1 cellular context compared by ENCODE assay signal in the genomic region with DNA sequence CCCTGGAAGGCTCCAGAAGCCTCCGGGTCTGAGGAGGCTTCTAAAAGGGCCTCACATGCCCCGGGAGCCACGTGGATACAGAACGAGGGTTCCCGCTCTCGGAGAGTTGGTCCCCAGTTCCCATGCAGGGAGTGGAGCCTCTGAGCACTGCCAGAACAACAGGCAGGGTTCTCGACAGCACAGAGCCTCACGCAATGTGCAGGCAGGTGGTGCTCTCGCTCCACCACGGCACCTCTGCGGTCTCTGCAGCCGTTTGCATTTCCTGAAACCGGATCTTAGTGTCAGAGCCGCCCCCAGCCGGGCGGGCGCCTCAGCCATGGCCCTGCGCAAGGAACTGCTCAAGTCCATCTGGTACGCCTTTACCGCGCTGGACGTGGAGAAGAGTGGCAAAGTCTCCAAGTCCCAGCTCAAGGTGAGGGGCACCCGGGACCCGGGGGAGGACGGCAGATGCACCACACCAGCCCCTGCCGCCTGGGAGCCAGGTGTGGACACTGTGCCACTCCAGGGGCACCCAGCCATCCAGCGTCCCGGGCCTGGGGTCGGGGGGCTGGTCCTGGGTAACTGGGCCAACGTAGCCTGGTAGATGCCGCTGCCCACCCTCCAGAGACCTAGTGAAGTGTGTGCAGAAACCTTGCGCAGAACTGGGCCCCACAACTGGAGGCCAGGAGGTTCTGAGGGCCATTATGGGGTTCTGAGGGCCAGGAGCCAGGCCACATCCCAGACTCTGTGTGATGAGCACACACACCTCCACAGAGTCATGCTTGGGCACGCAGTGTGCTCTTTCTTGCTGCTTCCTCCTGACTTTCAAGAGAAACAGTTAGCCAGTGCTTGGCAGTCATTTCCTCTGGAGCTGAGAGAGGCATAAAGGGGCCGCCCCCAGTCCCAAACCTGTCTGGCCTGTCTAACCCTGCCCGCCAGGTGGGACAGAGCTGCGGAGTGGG.
TF ChIP-seq lines count a peak whose summit lies in the region.

A gene with protein sequence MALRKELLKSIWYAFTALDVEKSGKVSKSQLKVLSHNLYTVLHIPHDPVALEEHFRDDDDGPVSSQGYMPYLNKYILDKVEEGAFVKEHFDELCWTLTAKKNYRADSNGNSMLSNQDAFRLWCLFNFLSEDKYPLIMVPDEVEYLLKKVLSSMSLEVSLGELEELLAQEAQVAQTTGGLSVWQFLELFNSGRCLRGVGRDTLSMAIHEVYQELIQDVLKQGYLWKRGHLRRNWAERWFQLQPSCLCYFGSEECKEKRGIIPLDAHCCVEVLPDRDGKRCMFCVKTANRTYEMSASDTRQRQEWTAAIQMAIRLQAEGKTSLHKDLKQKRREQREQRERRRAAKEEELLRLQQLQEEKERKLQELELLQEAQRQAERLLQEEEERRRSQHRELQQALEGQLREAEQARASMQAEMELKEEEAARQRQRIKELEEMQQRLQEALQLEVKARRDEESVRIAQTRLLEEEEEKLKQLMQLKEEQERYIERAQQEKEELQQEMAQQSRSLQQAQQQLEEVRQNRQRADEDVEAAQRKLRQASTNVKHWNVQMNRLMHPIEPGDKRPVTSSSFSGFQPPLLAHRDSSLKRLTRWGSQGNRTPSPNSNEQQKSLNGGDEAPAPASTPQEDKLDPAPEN (plus strand): TSS at position 278 of the 941 bp plus-strand sequence. CDS start 39 bp downstream, at position 317.

TF ChIP-seq in GM23338, 12 proteins besides CTCF, POLR2A, EP300 and RAD21:
- peak; percentile 49 for TF ChIP-seq POLR2AphosphoS5 (IDR thresholded peaks at IDR 0.05; ENCODE audit: low read depth)
- TF ChIP-seq, protein P1, sequence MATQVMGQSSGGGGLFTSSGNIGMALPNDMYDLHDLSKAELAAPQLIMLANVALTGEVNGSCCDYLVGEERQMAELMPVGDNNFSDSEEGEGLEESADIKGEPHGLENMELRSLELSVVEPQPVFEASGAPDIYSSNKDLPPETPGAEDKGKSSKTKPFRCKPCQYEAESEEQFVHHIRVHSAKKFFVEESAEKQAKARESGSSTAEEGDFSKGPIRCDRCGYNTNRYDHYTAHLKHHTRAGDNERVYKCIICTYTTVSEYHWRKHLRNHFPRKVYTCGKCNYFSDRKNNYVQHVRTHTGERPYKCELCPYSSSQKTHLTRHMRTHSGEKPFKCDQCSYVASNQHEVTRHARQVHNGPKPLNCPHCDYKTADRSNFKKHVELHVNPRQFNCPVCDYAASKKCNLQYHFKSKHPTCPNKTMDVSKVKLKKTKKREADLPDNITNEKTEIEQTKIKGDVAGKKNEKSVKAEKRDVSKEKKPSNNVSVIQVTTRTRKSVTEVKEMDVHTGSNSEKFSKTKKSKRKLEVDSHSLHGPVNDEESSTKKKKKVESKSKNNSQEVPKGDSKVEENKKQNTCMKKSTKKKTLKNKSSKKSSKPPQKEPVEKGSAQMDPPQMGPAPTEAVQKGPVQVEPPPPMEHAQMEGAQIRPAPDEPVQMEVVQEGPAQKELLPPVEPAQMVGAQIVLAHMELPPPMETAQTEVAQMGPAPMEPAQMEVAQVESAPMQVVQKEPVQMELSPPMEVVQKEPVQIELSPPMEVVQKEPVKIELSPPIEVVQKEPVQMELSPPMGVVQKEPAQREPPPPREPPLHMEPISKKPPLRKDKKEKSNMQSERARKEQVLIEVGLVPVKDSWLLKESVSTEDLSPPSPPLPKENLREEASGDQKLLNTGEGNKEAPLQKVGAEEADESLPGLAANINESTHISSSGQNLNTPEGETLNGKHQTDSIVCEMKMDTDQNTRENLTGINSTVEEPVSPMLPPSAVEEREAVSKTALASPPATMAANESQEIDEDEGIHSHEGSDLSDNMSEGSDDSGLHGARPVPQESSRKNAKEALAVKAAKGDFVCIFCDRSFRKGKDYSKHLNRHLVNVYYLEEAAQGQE (IDR thresholded peaks at IDR 0.05; ENCODE audit: unreplicated experiment): no peak
- TF ChIP-seq, protein P2, sequence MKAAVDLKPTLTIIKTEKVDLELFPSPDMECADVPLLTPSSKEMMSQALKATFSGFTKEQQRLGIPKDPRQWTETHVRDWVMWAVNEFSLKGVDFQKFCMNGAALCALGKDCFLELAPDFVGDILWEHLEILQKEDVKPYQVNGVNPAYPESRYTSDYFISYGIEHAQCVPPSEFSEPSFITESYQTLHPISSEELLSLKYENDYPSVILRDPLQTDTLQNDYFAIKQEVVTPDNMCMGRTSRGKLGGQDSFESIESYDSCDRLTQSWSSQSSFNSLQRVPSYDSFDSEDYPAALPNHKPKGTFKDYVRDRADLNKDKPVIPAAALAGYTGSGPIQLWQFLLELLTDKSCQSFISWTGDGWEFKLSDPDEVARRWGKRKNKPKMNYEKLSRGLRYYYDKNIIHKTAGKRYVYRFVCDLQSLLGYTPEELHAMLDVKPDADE (IDR thresholded peaks at IDR 0.05): peak; percentile 71
TF ChIP-seq in GM23338: peak in this region for 2.
